In genomic region chr1:29176567-29176966, GRCh38 we compare ENCODE assay signal across 1 cellular context.
TF ChIP-seq lines count a peak whose summit lies in the region.

No MANE protein-coding gene starts in this region.

TF ChIP-seq in WTC11, 78 proteins besides CTCF, POLR2A, EP300 and RAD21 (continued from another document):
- TF ChIP-seq ZMAT4 (CRISPR knock-in tag; IDR thresholded peaks at IDR 0.05) (no peak), OVOL2 (CRISPR knock-in tag; IDR thresholded peaks at IDR 0.05; ENCODE audit: borderline replicate concordance) (no peak), SP1 (CRISPR knock-in tag; conservative IDR thresholded peaks at IDR 0.05) (no peak), SMAD4 (CRISPR knock-in tag; IDR thresholded peaks at IDR 0.05) (no peak), MAX (CRISPR knock-in tag; IDR thresholded peaks at IDR 0.05) (no peak), TEAD4 (CRISPR knock-in tag; IDR thresholded peaks at IDR 0.05) (no peak)
